ENCODE assay signal across 1 cellular context in the genomic region with DNA sequence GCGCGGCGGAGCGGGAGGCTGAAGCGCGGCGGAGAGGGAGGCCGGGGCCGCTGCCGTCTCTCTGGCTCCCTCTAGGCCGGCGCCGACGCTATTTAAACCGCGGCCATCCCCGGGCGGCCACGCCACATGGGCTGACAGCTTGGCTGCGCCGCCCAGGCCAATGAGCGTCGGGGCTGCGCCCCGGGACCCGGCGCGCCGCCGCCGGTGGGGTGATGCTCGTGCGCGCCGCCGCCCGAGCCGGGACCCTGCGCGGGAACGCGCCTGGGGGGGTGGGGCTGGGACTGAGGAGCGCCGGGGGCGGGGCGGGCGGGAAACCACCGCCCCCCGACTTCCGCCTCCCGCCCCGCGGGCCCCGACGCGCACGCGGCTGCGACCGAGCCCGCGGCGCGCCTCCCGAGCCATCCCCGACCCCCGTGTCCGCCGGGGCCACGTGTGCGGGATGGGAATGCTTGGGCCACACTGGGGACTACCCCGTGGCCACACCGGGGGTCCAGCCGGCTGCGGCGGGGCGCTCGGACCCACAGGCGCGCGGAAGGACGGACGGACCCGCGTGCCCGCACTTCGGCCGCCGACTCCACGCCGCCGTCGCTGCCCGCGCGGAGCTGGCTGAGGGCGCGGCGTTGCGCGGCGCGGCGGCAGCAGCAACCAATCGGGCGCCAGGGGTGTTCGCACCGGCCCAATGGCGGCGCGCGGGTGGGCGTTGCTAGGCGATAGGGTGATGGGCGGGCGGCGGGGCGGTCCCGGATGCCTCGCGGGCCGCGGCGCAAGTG.
TF ChIP-seq lines count a peak whose summit lies in the region.

Gene FASN (minus strand): TSS at position 68 of the 770 bp plus-strand sequence. CDS start 1,791 bp downstream, outside the sequence.

TF ChIP-seq in GM12878, 131 proteins besides CTCF, POLR2A, EP300 and RAD21 (continued from another document and continues in another):
- TF ChIP-seq, protein P1, sequence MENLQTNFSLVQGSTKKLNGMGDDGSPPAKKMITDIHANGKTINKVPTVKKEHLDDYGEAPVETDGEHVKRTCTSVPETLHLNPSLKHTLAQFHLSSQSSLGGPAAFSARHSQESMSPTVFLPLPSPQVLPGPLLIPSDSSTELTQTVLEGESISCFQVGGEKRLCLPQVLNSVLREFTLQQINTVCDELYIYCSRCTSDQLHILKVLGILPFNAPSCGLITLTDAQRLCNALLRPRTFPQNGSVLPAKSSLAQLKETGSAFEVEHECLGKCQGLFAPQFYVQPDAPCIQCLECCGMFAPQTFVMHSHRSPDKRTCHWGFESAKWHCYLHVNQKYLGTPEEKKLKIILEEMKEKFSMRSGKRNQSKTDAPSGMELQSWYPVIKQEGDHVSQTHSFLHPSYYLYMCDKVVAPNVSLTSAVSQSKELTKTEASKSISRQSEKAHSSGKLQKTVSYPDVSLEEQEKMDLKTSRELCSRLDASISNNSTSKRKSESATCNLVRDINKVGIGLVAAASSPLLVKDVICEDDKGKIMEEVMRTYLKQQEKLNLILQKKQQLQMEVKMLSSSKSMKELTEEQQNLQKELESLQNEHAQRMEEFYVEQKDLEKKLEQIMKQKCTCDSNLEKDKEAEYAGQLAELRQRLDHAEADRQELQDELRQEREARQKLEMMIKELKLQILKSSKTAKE (IDR thresholded peaks at IDR 0.05; ENCODE audit: low read depth, poor library complexity, severe bottlenecking) = no peak
- TF ChIP-seq HCFC1 (IDR thresholded peaks at IDR 0.05; ENCODE audit: low read length) = peak; percentile 46; the same call in 1 of the 2 replicates
- TF ChIP-seq MXI1 (IDR thresholded peaks at IDR 0.05; ENCODE audit: low read depth, low read length) = peak; percentile 78
- peak; percentile 21; the same call in 1 of the 2 replicates for TF ChIP-seq ZNF217 (IDR thresholded peaks at IDR 0.05)
- TF ChIP-seq, protein P2, sequence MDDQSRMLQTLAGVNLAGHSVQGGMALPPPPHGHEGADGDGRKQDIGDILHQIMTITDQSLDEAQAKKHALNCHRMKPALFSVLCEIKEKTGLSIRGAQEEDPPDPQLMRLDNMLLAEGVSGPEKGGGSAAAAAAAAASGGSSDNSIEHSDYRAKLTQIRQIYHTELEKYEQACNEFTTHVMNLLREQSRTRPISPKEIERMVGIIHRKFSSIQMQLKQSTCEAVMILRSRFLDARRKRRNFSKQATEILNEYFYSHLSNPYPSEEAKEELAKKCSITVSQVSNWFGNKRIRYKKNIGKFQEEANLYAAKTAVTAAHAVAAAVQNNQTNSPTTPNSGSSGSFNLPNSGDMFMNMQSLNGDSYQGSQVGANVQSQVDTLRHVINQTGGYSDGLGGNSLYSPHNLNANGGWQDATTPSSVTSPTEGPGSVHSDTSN (IDR thresholded peaks at IDR 0.05; ENCODE audit: insufficient replicate concordance, low read depth, low read length) = peak; percentile 93
- no peak for TF ChIP-seq ZNF274 (IDR thresholded peaks at IDR 0.05; ENCODE audit: insufficient read depth, insufficient read length)
- peak; percentile 89 for TF ChIP-seq ZNF207 (IDR thresholded peaks at IDR 0.05; ENCODE audit: borderline replicate concordance)
- no peak for TF ChIP-seq FOXK2 (IDR thresholded peaks at IDR 0.05)
- TF ChIP-seq JUNB (IDR thresholded peaks at IDR 0.05) = no peak
- TF ChIP-seq MEF2B (IDR thresholded peaks at IDR 0.05; ENCODE audit: partially characterized antibody, poor library complexity, severe bottlenecking) = no peak
- TF ChIP-seq E4F1 (IDR thresholded peaks at IDR 0.05; ENCODE audit: borderline replicate concordance, partially characterized antibody) = peak; percentile 60
- peak; percentile 74 for TF ChIP-seq MAX (IDR thresholded peaks at IDR 0.05; ENCODE audit: low read depth, low read length)
- no peak for TF ChIP-seq EZH2 (IDR thresholded peaks at IDR 0.05; ENCODE audit: borderline replicate concordance, control insufficient read depth, low read depth, low read length)
- TF ChIP-seq MYB (IDR thresholded peaks at IDR 0.05; ENCODE audit: borderline replicate concordance, low read depth, low read length) = no peak
- no peak for TF ChIP-seq TARDBP (IDR thresholded peaks at IDR 0.05; ENCODE audit: borderline replicate concordance)
- TF ChIP-seq CEBPB (IDR thresholded peaks at IDR 0.05; ENCODE audit: borderline replicate concordance in 1 of 2, low read depth in 2 of 2, low read length in 2 of 2) = no peak
- no peak for TF ChIP-seq MTA3 (IDR thresholded peaks at IDR 0.05; ENCODE audit: borderline replicate concordance, low read length)
- TF ChIP-seq, protein P3, sequence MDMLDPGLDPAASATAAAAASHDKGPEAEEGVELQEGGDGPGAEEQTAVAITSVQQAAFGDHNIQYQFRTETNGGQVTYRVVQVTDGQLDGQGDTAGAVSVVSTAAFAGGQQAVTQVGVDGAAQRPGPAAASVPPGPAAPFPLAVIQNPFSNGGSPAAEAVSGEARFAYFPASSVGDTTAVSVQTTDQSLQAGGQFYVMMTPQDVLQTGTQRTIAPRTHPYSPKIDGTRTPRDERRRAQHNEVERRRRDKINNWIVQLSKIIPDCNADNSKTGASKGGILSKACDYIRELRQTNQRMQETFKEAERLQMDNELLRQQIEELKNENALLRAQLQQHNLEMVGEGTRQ (IDR thresholded peaks at IDR 0.05; ENCODE audit: borderline replicate concordance, low read depth, low read length) = no peak
- TF ChIP-seq MTA2 (IDR thresholded peaks at IDR 0.05; ENCODE audit: low read depth) = no peak
- TF ChIP-seq IRF4 (IDR thresholded peaks at IDR 0.05; ENCODE audit: low read depth, low read length) = no peak
- TF ChIP-seq, protein P4, sequence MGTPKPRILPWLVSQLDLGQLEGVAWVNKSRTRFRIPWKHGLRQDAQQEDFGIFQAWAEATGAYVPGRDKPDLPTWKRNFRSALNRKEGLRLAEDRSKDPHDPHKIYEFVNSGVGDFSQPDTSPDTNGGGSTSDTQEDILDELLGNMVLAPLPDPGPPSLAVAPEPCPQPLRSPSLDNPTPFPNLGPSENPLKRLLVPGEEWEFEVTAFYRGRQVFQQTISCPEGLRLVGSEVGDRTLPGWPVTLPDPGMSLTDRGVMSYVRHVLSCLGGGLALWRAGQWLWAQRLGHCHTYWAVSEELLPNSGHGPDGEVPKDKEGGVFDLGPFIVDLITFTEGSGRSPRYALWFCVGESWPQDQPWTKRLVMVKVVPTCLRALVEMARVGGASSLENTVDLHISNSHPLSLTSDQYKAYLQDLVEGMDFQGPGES (IDR thresholded peaks at IDR 0.05) = peak; percentile 78; the same call in 1 of the 2 replicates
- no peak for TF ChIP-seq REST (IDR thresholded peaks at IDR 0.05; ENCODE audit: low read depth, low read length)
- TF ChIP-seq SPI1 (IDR thresholded peaks at IDR 0.05; ENCODE audit: borderline replicate concordance, insufficient read depth, low read depth, low read length) = no peak
- TF ChIP-seq, protein P5, sequence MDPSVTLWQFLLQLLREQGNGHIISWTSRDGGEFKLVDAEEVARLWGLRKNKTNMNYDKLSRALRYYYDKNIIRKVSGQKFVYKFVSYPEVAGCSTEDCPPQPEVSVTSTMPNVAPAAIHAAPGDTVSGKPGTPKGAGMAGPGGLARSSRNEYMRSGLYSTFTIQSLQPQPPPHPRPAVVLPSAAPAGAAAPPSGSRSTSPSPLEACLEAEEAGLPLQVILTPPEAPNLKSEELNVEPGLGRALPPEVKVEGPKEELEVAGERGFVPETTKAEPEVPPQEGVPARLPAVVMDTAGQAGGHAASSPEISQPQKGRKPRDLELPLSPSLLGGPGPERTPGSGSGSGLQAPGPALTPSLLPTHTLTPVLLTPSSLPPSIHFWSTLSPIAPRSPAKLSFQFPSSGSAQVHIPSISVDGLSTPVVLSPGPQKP (IDR thresholded peaks at IDR 0.05; ENCODE audit: low read depth, low read length) = no peak
- peak; percentile 87 for TF ChIP-seq TCF3 (IDR thresholded peaks at IDR 0.05; ENCODE audit: borderline replicate concordance, insufficient read depth, low read depth, low read length)
- no peak for TF ChIP-seq HDAC2 (IDR thresholded peaks at IDR 0.05)
- TF ChIP-seq, protein P6, sequence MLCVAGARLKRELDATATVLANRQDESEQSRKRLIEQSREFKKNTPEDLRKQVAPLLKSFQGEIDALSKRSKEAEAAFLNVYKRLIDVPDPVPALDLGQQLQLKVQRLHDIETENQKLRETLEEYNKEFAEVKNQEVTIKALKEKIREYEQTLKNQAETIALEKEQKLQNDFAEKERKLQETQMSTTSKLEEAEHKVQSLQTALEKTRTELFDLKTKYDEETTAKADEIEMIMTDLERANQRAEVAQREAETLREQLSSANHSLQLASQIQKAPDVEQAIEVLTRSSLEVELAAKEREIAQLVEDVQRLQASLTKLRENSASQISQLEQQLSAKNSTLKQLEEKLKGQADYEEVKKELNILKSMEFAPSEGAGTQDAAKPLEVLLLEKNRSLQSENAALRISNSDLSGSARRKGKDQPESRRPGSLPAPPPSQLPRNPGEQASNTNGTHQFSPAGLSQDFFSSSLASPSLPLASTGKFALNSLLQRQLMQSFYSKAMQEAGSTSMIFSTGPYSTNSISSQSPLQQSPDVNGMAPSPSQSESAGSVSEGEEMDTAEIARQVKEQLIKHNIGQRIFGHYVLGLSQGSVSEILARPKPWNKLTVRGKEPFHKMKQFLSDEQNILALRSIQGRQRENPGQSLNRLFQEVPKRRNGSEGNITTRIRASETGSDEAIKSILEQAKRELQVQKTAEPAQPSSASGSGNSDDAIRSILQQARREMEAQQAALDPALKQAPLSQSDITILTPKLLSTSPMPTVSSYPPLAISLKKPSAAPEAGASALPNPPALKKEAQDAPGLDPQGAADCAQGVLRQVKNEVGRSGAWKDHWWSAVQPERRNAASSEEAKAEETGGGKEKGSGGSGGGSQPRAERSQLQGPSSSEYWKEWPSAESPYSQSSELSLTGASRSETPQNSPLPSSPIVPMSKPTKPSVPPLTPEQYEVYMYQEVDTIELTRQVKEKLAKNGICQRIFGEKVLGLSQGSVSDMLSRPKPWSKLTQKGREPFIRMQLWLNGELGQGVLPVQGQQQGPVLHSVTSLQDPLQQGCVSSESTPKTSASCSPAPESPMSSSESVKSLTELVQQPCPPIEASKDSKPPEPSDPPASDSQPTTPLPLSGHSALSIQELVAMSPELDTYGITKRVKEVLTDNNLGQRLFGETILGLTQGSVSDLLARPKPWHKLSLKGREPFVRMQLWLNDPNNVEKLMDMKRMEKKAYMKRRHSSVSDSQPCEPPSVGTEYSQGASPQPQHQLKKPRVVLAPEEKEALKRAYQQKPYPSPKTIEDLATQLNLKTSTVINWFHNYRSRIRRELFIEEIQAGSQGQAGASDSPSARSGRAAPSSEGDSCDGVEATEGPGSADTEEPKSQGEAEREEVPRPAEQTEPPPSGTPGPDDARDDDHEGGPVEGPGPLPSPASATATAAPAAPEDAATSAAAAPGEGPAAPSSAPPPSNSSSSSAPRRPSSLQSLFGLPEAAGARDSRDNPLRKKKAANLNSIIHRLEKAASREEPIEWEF (IDR thresholded peaks at IDR 0.05; ENCODE audit: insufficient replicate concordance, low read depth, low read length) = no peak
- TF ChIP-seq POLR2AphosphoS2 (IDR thresholded peaks at IDR 0.05; ENCODE audit: low read depth, low read length) = peak; percentile 39
